Comparison of ENCODE assay signal across 10 cellular contexts in genomic region chr7:47992446-47992845, GRCh38. TPM values are rescaled to one million over a fixed set of nuclear protein-coding genes. Genes with fewer than 3 reads are reported as not detected.
DNase-seq lines count a peak whose midpoint lies in the region; ATAC-seq and TF ChIP-seq lines count a peak whose summit lies in the region.
"Had no signal": no experiment of that assay in that cellular context is flagged by ENCODE, and none has a peak within 500 bp of the region (broad histone marks: within the 10 kb centered on the region; RNA-seq: fewer than 3 reads in every experiment).

No MANE protein-coding gene starts in this region.

- no peaks in the 10 kb centered on the region for H3K79me2 ChIP-seq in mammary epithelial cell (ENCODE audit: insufficient read depth, low read length)
- no peaks in the 10 kb centered on the region for H3K79me2 ChIP-seq in mesendoderm (ENCODE audit: control insufficient read depth, insufficient read depth, low read length)

- H3K4me3 Mint-ChIP-seq in activated naive CD8-positive, alpha-beta T cell treated with anti-CD3 and anti-CD28 coated beads, Interleukin-2, amount 10 ng/mL, durations not matched to agents 7 days and 5 days: peak overlapping the region; percentile 84

- peaks cover 21% of the 10 kb centered on the region for H3K4me1 Mint-ChIP-seq in activated naive CD8-positive, alpha-beta T cell treated with anti-CD3 and anti-CD28 coated beads, Interleukin-2, amount 10 ng/mL, durations not matched to agents 7 days and 5 days

- no peak overlapping the region for H3K18ac ChIP-seq in mesendoderm (ENCODE audit: low read length)

- no peak overlapping the region for H4K8ac ChIP-seq in mesendoderm (ENCODE audit: low read depth, low read length)

- H3K4me2 ChIP-seq in mammary epithelial cell (ENCODE audit: insufficient read depth, low read depth, low read length) (peak overlapping the region; percentile 93), mesendoderm (ENCODE audit: low read length) (no peak overlapping the region)

- H3K56ac ChIP-seq in mesendoderm (ENCODE audit: low read length): no peak overlapping the region

- H3K9me3 ChIP-seq in mammary epithelial cell (replicated peaks; ENCODE audit: insufficient read depth, low read length) (no peaks in the 10 kb centered on the region), breast epithelium (no peaks in the 10 kb centered on the region), transverse colon (no peaks in the 10 kb centered on the region)

- H3K27ac ChIP-seq in mammary epithelial cell (ENCODE audit: insufficient read depth, low read depth, low read length) (no peak overlapping the region), breast epithelium (no peak overlapping the region), mesendoderm (ENCODE audit: low read depth, low read length) (no peak overlapping the region), transverse colon (peak overlapping the region; percentile 71 to 82 (median 76))

- BruUV-seq in mammary epithelial cell (replicated peaks; lab: Mats Ljungman, UMichigan): no TSS peak

- no peaks in the 10 kb centered on the region for H3K27me3 Mint-ChIP-seq in activated naive CD8-positive, alpha-beta T cell treated with anti-CD3 and anti-CD28 coated beads, Interleukin-2, amount 10 ng/mL, durations not matched to agents 7 days and 5 days

- no peaks in the 10 kb centered on the region for H3K79me1 ChIP-seq in mesendoderm (ENCODE audit: low read length)

- DNase-seq in mammary epithelial cell: no peak
- no peak for DNase-seq in breast epithelium (ENCODE audit: low spot score in 2 of 2)
- no peak for DNase-seq in activated naive CD8-positive, alpha-beta T cell treated with anti-CD3 and anti-CD28 coated beads, Interleukin-2, amount 10 ng/mL, durations not matched to agents 7 days and 5 days
- DNase-seq in mesendoderm: peak; percentile 26
- no peak for DNase-seq in transverse colon
- no peak for DNase-seq in left lobe of liver (ENCODE audit: low spot score)
- DNase-seq in NCI-H1417 (lab: John Stamatoyannopoulos, UW): no peak

- peaks cover 9% of the 10 kb centered on the region for H3K9me3 Mint-ChIP-seq in activated naive CD8-positive, alpha-beta T cell treated with anti-CD3 and anti-CD28 coated beads, Interleukin-2, amount 10 ng/mL, durations not matched to agents 7 days and 5 days

- intact Hi-C loops in mammary epithelial cell (cut with micrococcal nuclease) (loop anchor here (5.0 kb wide), 1 partner anchor 45 kb away; the partner anchor contains the start of gene C7orf57), breast epithelium (cut with DNase I; ENCODE audit: low total_unique reads) (no loop called here), transverse colon (cut with DNase I; ENCODE audit: low total_unique reads) (loop anchor here (5.0 kb wide), 1 partner anchor 120 kb away; no protein-coding TSS in a partner anchor)

- ATAC-seq in activated naive CD8-positive, alpha-beta T cell treated with anti-CD3 and anti-CD28 coated beads, Interleukin-2, amount 10 ng/mL, durations not matched to agents 7 days and 5 days (ENCODE audit: low read depth): no peak
- ATAC-seq in left lobe of liver: no peak
- ATAC-seq in HG02678 (IDR thresholded peaks at IDR 0.05; ENCODE audit: unreplicated experiment): no peak

- in situ Hi-C loops in mammary epithelial cell (cut with MboI; ENCODE audit: low sequenced_read_pairs in 2 of 2): no loop called here
- in situ Hi-C loops in transverse colon (cut with MboI; ENCODE audit: low pct_ligation_motif_present in 1 of 4, low pct_unique_long_range_greater_than_20kb in 1 of 4, low sequenced_read_pairs in 3 of 4): loop anchor here in 2 of 4 donors (5.0 to 10.0 kb wide), 2 partner anchors 100 to 122 kb away; no protein-coding TSS in a partner anchor

- H3K23ac ChIP-seq in mesendoderm (ENCODE audit: low read length): no peak overlapping the region

- H3K27me3 ChIP-seq in mammary epithelial cell (ENCODE audit: insufficient read depth, low read length) (no peaks in the 10 kb centered on the region), breast epithelium (no peaks in the 10 kb centered on the region), mesendoderm (ENCODE audit: insufficient read depth, low read length, poor library complexity) (no peaks in the 10 kb centered on the region), transverse colon (no peaks in the 10 kb centered on the region)

- peak overlapping the region; percentile 90 for H3K27ac Mint-ChIP-seq in activated naive CD8-positive, alpha-beta T cell treated with anti-CD3 and anti-CD28 coated beads, Interleukin-2, amount 10 ng/mL, durations not matched to agents 7 days and 5 days

- POLR2A ChIA-PET in activated naive CD8-positive, alpha-beta T cell treated with anti-CD3 and anti-CD28 coated beads, Interleukin-2, amount 10 ng/mL, durations not matched to agents 7 days and 5 days (lab: Charles Lee): interaction anchor here (1.3 to 2.9 kb wide), 6 partner anchors 10 to 117 kb away, joined by 6 to 31 read pairs (median 12); partner anchors contain the start of gene UPP1

- TF ChIP-seq CTCF in mammary epithelial cell (conservative IDR thresholded peaks at IDR 0.05 in 1 of 2, IDR thresholded peaks at IDR 0.05 in 1 of 2; ENCODE audit: extremely low read depth in 1 of 2, insufficient read depth in 1 of 2, low read depth in 1 of 2, low read length in 2 of 2): no peak
- TF ChIP-seq CTCF in breast epithelium (IDR thresholded peaks at IDR 0.05): no peak
- no peak for TF ChIP-seq CTCF in transverse colon (IDR thresholded peaks at IDR 0.05)

- CTCF ChIA-PET in mammary epithelial cell (lab: Charles Lee; ENCODE audit: low non-redundant PET): no interaction called here

- no peak overlapping the region for H2BK15ac ChIP-seq in mesendoderm (replicated peaks; ENCODE audit: low read depth)

- H3K4ac ChIP-seq in mesendoderm (ENCODE audit: low read depth, low read length): no peak overlapping the region

- no peak overlapping the region for H2AK5ac ChIP-seq in mesendoderm (ENCODE audit: low read length)

- WGBS in mammary epithelial cell (ENCODE audit: low coverage, missing lambda C conversion rate): 92% methylated on average over 3 of the region's 3 CpGs
- 100% methylated on average over 1 of the region's 3 CpGs for WGBS in mesendoderm (ENCODE audit: extremely low coverage, insufficient coverage, low lambda C conversion rate)
- WGBS in transverse colon (ENCODE audit: low coverage in 1 of 2), 2 donors: 53 to 57% methylated on average over 3 of the region's 3 CpGs

- peaks cover 7% of the 10 kb centered on the region for H3K4me1 ChIP-seq in mammary epithelial cell (ENCODE audit: insufficient read depth, low read length)
- no peaks in the 10 kb centered on the region for H3K4me1 ChIP-seq in breast epithelium
- H3K4me1 ChIP-seq in mesendoderm (ENCODE audit: control insufficient read depth, low read depth, low read length): no peaks in the 10 kb centered on the region
- H3K4me1 ChIP-seq in transverse colon: peaks cover 0 to 11% (median 5%) of the 10 kb centered on the region in 4 donors

- no peak overlapping the region for H3K9ac ChIP-seq in mammary epithelial cell (ENCODE audit: insufficient read depth, low read length)
- H3K9ac ChIP-seq in mesendoderm (ENCODE audit: low read length): no peak overlapping the region

- no peak overlapping the region for H4K5ac ChIP-seq in mesendoderm (ENCODE audit: low read length)

- H3K36me3 Mint-ChIP-seq in activated naive CD8-positive, alpha-beta T cell treated with anti-CD3 and anti-CD28 coated beads, Interleukin-2, amount 10 ng/mL, durations not matched to agents 7 days and 5 days: peaks cover 7% of the 10 kb centered on the region

- TF ChIP-seq EP300 in transverse colon (IDR thresholded peaks at IDR 0.05; ENCODE audit: low read depth): no peak

- no peak overlapping the region for H2BK5ac ChIP-seq in mesendoderm (ENCODE audit: low read length)

- no peak overlapping the region for H2AFZ ChIP-seq in mammary epithelial cell (ENCODE audit: low read depth, low read length)

- H3K4me3 ChIP-seq in mammary epithelial cell (replicated peaks in 1 of 3; ENCODE audit: insufficient read depth in 1 of 3, low read depth in 2 of 3, low read length in 3 of 3) (no peak overlapping the region), breast epithelium (no peak overlapping the region), mesendoderm (ENCODE audit: low read length) (no peak overlapping the region), transverse colon (peak overlapping the region in 2 of 4 donors; percentile 39 to 61)

- H2BK120ac ChIP-seq in mesendoderm (ENCODE audit: low read depth, low read length): no peak overlapping the region

- H3K36me3 ChIP-seq in mammary epithelial cell (ENCODE audit: insufficient read depth, low read length) (no peaks in the 10 kb centered on the region), breast epithelium (no peaks in the 10 kb centered on the region), mesendoderm (ENCODE audit: control insufficient read depth, insufficient read depth, low read length) (no peaks in the 10 kb centered on the region), transverse colon (no peaks in the 10 kb centered on the region)

- TF ChIP-seq POLR2A in breast epithelium (IDR thresholded peaks at IDR 0.05): no peak
- TF ChIP-seq POLR2A in transverse colon (IDR thresholded peaks at IDR 0.05): no peak

- H4K20me1 ChIP-seq in mammary epithelial cell (ENCODE audit: insufficient read depth, low read length): no peaks in the 10 kb centered on the region

- dilution Hi-C loops in mammary epithelial cell (cut with HindIII; ENCODE audit: low sequenced_read_pairs): loop anchor here (5.0 kb wide), 1 partner anchor 40 kb away; no protein-coding TSS in a partner anchor

RNA-seq across cellular contexts. Expression of gene HUS1, which starts 13.0 kb away (rescaled TPM):
- total RNA-seq in mammary epithelial cell (10 to 100 TPM; 31.3 to 36.8 TPM), breast epithelium (10 to 100 TPM; 26.5 to 46.2 (median 31.5) TPM), transverse colon (10 to 100 TPM; 37.2 to 74.8 (median 52.3) TPM), left lobe of liver (15.4 TPM)
- 23.2 TPM for polyA plus RNA-seq in mammary epithelial cell
- polyA minus RNA-seq in mammary epithelial cell: 12.4 TPM
- 10 to 100 TPM; 40.6 to 44.9 TPM for total RNA-seq in activated naive CD8-positive, alpha-beta T cell treated with anti-CD3 and anti-CD28 coated beads, Interleukin-2, amount 10 ng/mL, durations not matched to agents 7 days and 5 days
- 24.9 TPM for polyA plus RNA-seq in mesendoderm (2013, experiment 1 of 2)
- polyA plus RNA-seq in mesendoderm (2013, experiment 2 of 2): 25.9 TPM

RNA-seq across cellular contexts. Expression of gene SUN3, which starts 36.5 kb away (rescaled TPM):
- total RNA-seq in mammary epithelial cell (under 1 TPM in 1 of 2 donors, not detected in 1; 0.45 TPM), breast epithelium (not detected), transverse colon (not detected), left lobe of liver (not detected)
- polyA plus RNA-seq in mammary epithelial cell: 0.16 TPM
- polyA minus RNA-seq in mammary epithelial cell: not detected
- total RNA-seq in activated naive CD8-positive, alpha-beta T cell treated with anti-CD3 and anti-CD28 coated beads, Interleukin-2, amount 10 ng/mL, durations not matched to agents 7 days and 5 days: not detected
- 0.13 TPM for polyA plus RNA-seq in mesendoderm (2013, experiment 1 of 2)
- 0.10 TPM for polyA plus RNA-seq in mesendoderm (2013, experiment 2 of 2)
- total RNA-seq: pulmonary artery endothelial cell, temporal lobe had no signal

RNA-seq across cellular contexts. Expression of gene C7orf57, which starts 42.9 kb away (rescaled TPM):
- total RNA-seq in mammary epithelial cell: 1 to 10 TPM in 1 of 2 donors, under 1 TPM in 1; 0.67 to 2.0 TPM
- 1.1 TPM for polyA plus RNA-seq in mammary epithelial cell
- not detected for polyA minus RNA-seq in mammary epithelial cell
- not detected for total RNA-seq in breast epithelium
- under 1 TPM; 0.14 to 0.40 TPM for total RNA-seq in activated naive CD8-positive, alpha-beta T cell treated with anti-CD3 and anti-CD28 coated beads, Interleukin-2, amount 10 ng/mL, durations not matched to agents 7 days and 5 days
- 0.20 TPM for polyA plus RNA-seq in mesendoderm (2013, experiment 1 of 2)
- 0.22 TPM for polyA plus RNA-seq in mesendoderm (2013, experiment 2 of 2)
- not detected for total RNA-seq in transverse colon
- total RNA-seq in left lobe of liver: not detected

RNA-seq across cellular contexts. Expression of gene PKD1L1, which starts 44.2 kb away (rescaled TPM):
- total RNA-seq in mammary epithelial cell (under 1 TPM in 1 of 2 donors, not detected in 1; 0.17 TPM), breast epithelium (under 1 TPM; 0.32 to 0.44 (median 0.33) TPM), transverse colon (10 to 100 TPM in 2 of 4 donors, 1 to 10 TPM in 1, under 1 TPM in 1; 0.41 to 37.4 (median 17.5) TPM), left lobe of liver (0.45 TPM)
- 0.09 TPM for polyA plus RNA-seq in mammary epithelial cell
- polyA minus RNA-seq in mammary epithelial cell: not detected
- total RNA-seq in activated naive CD8-positive, alpha-beta T cell treated with anti-CD3 and anti-CD28 coated beads, Interleukin-2, amount 10 ng/mL, durations not matched to agents 7 days and 5 days: under 1 TPM; 0.17 to 0.34 TPM
- polyA plus RNA-seq in mesendoderm (2013, experiment 1 of 2): 0.06 TPM
- polyA plus RNA-seq in mesendoderm (2013, experiment 2 of 2): 0.07 TPM

Comparison
In these comparisons a context has a peak if more than half of its experiments do, and no peak if none do; other contexts are left out.
1. H3K27ac ChIP-seq: peak in transverse colon (4 of 4); none in mammary epithelial cell (single experiment), breast epithelium (0 of 2) and mesendoderm (single experiment).